19 cellular contexts compared by ENCODE assay signal in genomic region chr13:40494513-40494912, GRCh38.
DNase-seq lines count a peak whose midpoint lies in the region; ATAC-seq lines count a peak whose summit lies in the region.
"Had no signal": no experiment of that assay in that cellular context is flagged by ENCODE, and none has a peak within 500 bp of the region (broad histone marks: within the 10 kb centered on the region; RNA-seq: fewer than 3 reads in every experiment).

No MANE protein-coding gene starts in this region.

- H3K36me3 Mint-ChIP-seq in stimulated activated naive CD8-positive, alpha-beta T cell treated with anti-CD3 and anti-CD28 coated beads, Interleukin-15, Interleukin-2, amounts not matched to agents 100 ng/mL and 50 ng/mL, for 24 hours (ENCODE audit: low read depth): no peaks in the 10 kb centered on the region
- H3K36me3 Mint-ChIP-seq in activated naive CD4-positive, alpha-beta T cell treated with anti-CD3 and anti-CD28 coated beads, Interleukin-2, amount 50 U/mL, for 72 hours: peaks cover 6 to 14% of the 10 kb centered on the region in 2 donors

- no peak overlapping the region for H3K18ac ChIP-seq in mesenchymal stem cell (ENCODE audit: low read depth in 1 of 2, low read length in 2 of 2)

- H3K4ac ChIP-seq in mesenchymal stem cell (ENCODE audit: low read depth in 1 of 2, low read length in 2 of 2): no peak overlapping the region

- no peak overlapping the region for H2BK120ac ChIP-seq in mesenchymal stem cell (ENCODE audit: low read depth, low read length)

- 64% methylated on average over 2 of the region's 2 CpGs for WGBS in mesenchymal stem cell

- H2BK15ac ChIP-seq in mesenchymal stem cell (ENCODE audit: low read depth, poor library complexity, severe bottlenecking): no peak overlapping the region

- H3K36me3 ChIP-seq in mesenchymal stem cell (ENCODE audit: control insufficient read depth in 1 of 2, insufficient read depth in 2 of 2, low read depth in 1 of 2, low read length in 2 of 2): no peaks in the 10 kb centered on the region
- H3K36me3 ChIP-seq: ascending aorta, gastrocnemius medialis had no signal

- no peaks in the 10 kb centered on the region for H3K27me3 Mint-ChIP-seq in stimulated activated naive CD8-positive, alpha-beta T cell treated with anti-CD3 and anti-CD28 coated beads, Interleukin-15, Interleukin-2, amounts not matched to agents 100 ng/mL and 50 ng/mL, for 24 hours

- no peak overlapping the region for H2AFZ ChIP-seq in mesenchymal stem cell (ENCODE audit: low read depth, low read length)

- H3K27ac ChIP-seq in mesenchymal stem cell (ENCODE audit: low read length, poor library complexity, severe bottlenecking): no peak overlapping the region
- H3K27ac ChIP-seq: ascending aorta, gastrocnemius medialis, psoas muscle had no signal

- no peak overlapping the region for H2AK5ac ChIP-seq in mesenchymal stem cell (ENCODE audit: low read length, severe bottlenecking)

- H3K23ac ChIP-seq in mesenchymal stem cell (ENCODE audit: low read length in 2 of 2): no peak overlapping the region

- peak overlapping the region; percentile 60 for H3K4me3 Mint-ChIP-seq in stimulated activated naive CD8-positive, alpha-beta T cell treated with anti-CD3 and anti-CD28 coated beads, Interleukin-15, Interleukin-2, amounts not matched to agents 100 ng/mL and 50 ng/mL, for 24 hours

- no peak overlapping the region for H3K4me3 ChIP-seq in mesenchymal stem cell (ENCODE audit: insufficient read depth in 1 of 2, low read depth in 1 of 2, low read length in 2 of 2)
- H3K4me3 ChIP-seq: ascending aorta, gastrocnemius medialis, psoas muscle had no signal

- H4K91ac ChIP-seq in mesenchymal stem cell (ENCODE audit: low read length): no peak overlapping the region

- no peak for DNase-seq in stimulated activated naive CD8-positive, alpha-beta T cell treated with anti-CD3 and anti-CD28 coated beads, Interleukin-15, Interleukin-2, amounts not matched to agents 100 U/mL and 50 U/mL, for 24 hours
- DNase-seq in activated naive CD4-positive, alpha-beta T cell treated with anti-CD3 and anti-CD28 coated beads, Interleukin-2, amount 50 U/mL, for 72 hours (ENCODE audit: low spot score in 2 of 2): no peak
- peak; percentile 1 for DNase-seq in mesenchymal stem cell
- no peak for DNase-seq in NCI-H1436 treated with DMSO at 0.1 percent for 48 hours (lab: John Stamatoyannopoulos, UW)
- DNase-seq: DND-41; effector CD8-positive, alpha-beta T cell; gastrocnemius medialis; kidney; NCI-H2029; NCI-H526 treated with DMSO at 0.1 percent for 48 hours; psoas muscle; RPMI8226; stimulated activated CD4-positive, alpha-beta T cell treated with anti-CD3 and anti-CD28 coated beads, Interleukin-1b, Interleukin-23, amount 100 ng/mL, for 48 hours; T-helper 9 cell had no signal

- H3K27me3 ChIP-seq in mesenchymal stem cell (ENCODE audit: control insufficient read depth in 1 of 2, insufficient read depth in 1 of 2, low read length in 2 of 2): peaks cover 0 to 6% of the 10 kb centered on the region in 2 experiments
- H3K27me3 ChIP-seq: ascending aorta, gastrocnemius medialis had no signal

- H3K4me2 ChIP-seq in mesenchymal stem cell (ENCODE audit: low read length, poor library complexity, severe bottlenecking): no peak overlapping the region

- no peak overlapping the region for H2BK12ac ChIP-seq in mesenchymal stem cell (ENCODE audit: low read length in 2 of 2)

- no peak for ATAC-seq in stimulated activated naive CD8-positive, alpha-beta T cell treated with anti-CD3 and anti-CD28 coated beads, Interleukin-15, Interleukin-2, amounts not matched to agents 100 U/mL and 50 U/mL, for 24 hours
- peak; percentile 34 to 50 for ATAC-seq in activated naive CD4-positive, alpha-beta T cell treated with anti-CD3 and anti-CD28 coated beads, Interleukin-2, amount 50 U/mL, for 72 hours
- no peak for ATAC-seq in HG03571 (IDR thresholded peaks at IDR 0.05; ENCODE audit: unreplicated experiment)
- ATAC-seq in HG03460 (IDR thresholded peaks at IDR 0.05; ENCODE audit: unreplicated experiment): no peak
- ATAC-seq in HG03039 (IDR thresholded peaks at IDR 0.05; ENCODE audit: unreplicated experiment): no peak
- ATAC-seq: gastrocnemius medialis, psoas muscle had no signal

- H3K9me3 ChIP-seq in mesenchymal stem cell (ENCODE audit: control insufficient read depth, low read length): no peaks in the 10 kb centered on the region
- H3K9me3 ChIP-seq: ascending aorta, gastrocnemius medialis, psoas muscle had no signal

- H4K8ac ChIP-seq in mesenchymal stem cell (ENCODE audit: low read length): no peak overlapping the region

- peaks cover 1% of the 10 kb centered on the region for H3K4me1 ChIP-seq in mesenchymal stem cell (ENCODE audit: control insufficient read depth, insufficient read depth, low read depth, low read length)
- H3K4me1 ChIP-seq: ascending aorta had no signal

- peaks cover 70% of the 10 kb centered on the region for H3K4me1 Mint-ChIP-seq in stimulated activated naive CD8-positive, alpha-beta T cell treated with anti-CD3 and anti-CD28 coated beads, Interleukin-15, Interleukin-2, amounts not matched to agents 100 ng/mL and 50 ng/mL, for 24 hours (ENCODE audit: low read depth)

- H3K9me3 Mint-ChIP-seq in stimulated activated naive CD8-positive, alpha-beta T cell treated with anti-CD3 and anti-CD28 coated beads, Interleukin-15, Interleukin-2, amounts not matched to agents 100 ng/mL and 50 ng/mL, for 24 hours: no peaks in the 10 kb centered on the region
- peaks cover 3 to 6% of the 10 kb centered on the region in 2 donors for H3K9me3 Mint-ChIP-seq in activated naive CD4-positive, alpha-beta T cell treated with anti-CD3 and anti-CD28 coated beads, Interleukin-2, amount 50 U/mL, for 72 hours

- H3K79me1 ChIP-seq in mesenchymal stem cell (replicated peaks; ENCODE audit: low read length, poor library complexity, severe bottlenecking): no peaks in the 10 kb centered on the region

- H3K14ac ChIP-seq in mesenchymal stem cell (ENCODE audit: low read length in 2 of 2): no peak overlapping the region

- peak overlapping the region; percentile 84 for H3K27ac Mint-ChIP-seq in stimulated activated naive CD8-positive, alpha-beta T cell treated with anti-CD3 and anti-CD28 coated beads, Interleukin-15, Interleukin-2, amounts not matched to agents 100 ng/mL and 50 ng/mL, for 24 hours
- H3K27ac Mint-ChIP-seq in activated naive CD4-positive, alpha-beta T cell treated with anti-CD3 and anti-CD28 coated beads, Interleukin-2, amount 50 U/mL, for 72 hours: peak overlapping the region; percentile 83 to 96

- H3K9ac ChIP-seq in mesenchymal stem cell (ENCODE audit: low read length): no peak overlapping the region

- no peak overlapping the region for H2BK5ac ChIP-seq in mesenchymal stem cell (ENCODE audit: low read depth, low read length, poor library complexity, severe bottlenecking)

Comparison
In these comparisons a context has a peak if more than half of its experiments do, and no peak if none do; other contexts are left out.
1. ATAC-seq: peak in activated naive CD4-positive, alpha-beta T cell treated with anti-CD3 and anti-CD28 coated beads, Interleukin-2, amount 50 U/mL, for 72 hours (2 of 2); none in stimulated activated naive CD8-positive, alpha-beta T cell treated with anti-CD3 and anti-CD28 coated beads, Interleukin-15, Interleukin-2, amounts not matched to agents 100 U/mL and 50 U/mL, for 24 hours (single experiment), HG03571 (single experiment), HG03460 (single experiment) and HG03039 (single experiment).